In the genomic region with DNA sequence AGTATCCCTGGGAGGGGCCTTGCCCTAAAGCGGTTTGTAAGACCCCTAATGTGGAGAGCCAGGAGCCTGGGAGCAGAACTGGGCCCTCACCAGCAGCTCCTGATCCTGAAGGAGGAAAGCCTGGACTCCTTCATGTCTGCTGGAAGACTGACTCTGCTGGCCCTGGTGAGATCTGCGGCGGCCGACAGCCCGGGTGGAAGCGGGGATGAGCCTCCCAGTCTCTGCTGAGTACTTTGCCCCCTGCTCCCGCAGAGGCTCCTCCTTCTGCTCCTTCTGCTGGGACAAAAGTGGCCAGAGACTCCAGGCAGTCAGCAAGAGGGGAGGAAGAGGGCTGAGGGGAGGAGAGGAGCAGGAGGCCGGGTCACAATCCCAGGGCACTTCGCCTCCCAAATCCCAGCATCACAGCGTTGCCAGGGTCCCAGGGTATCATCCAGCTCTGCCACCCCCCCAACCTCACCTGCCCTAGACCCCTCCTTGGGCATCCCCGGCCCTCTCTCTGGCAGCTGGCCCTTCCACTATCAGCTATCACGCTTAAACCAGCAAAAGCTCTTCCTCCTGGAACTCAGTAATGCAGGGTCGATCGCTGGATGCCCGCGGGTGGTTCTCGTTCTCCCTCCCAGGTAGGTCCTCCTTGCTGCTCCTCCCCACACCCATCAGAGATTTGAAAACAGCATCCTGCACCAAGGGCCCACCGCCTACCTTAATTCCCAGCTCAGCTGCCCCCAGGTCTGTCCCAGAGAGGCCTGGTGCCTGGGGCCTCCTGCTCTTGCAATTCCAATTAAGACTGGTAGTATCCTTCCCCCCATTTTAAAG, we compare ENCODE assay signal across 1 cellular context.
TF ChIP-seq lines count a peak whose summit lies in the region.

No MANE protein-coding gene starts in this region.

TF ChIP-seq in SK-N-SH, 30 proteins besides CTCF, POLR2A, EP300 and RAD21 (continued from another document):
- TF ChIP-seq RCOR1 (IDR thresholded peaks at IDR 0.05; ENCODE audit: low read length) = no peak
TF ChIP-seq in SK-N-SH: peak in this region for 0.
